Comparison of ENCODE assay signal across 19 cellular contexts in genomic region chr20:31863296-31864085, GRCh38. TPM values are rescaled to one million over a fixed set of nuclear protein-coding genes. Genes with fewer than 3 reads are reported as not detected.
DNase-seq lines count a peak whose midpoint lies in the region; TF ChIP-seq lines count a peak whose summit lies in the region.
"Had no signal": no experiment of that assay in that cellular context is flagged by ENCODE, and none has a peak within 500 bp of the region (broad histone marks: within the 10 kb centered on the region; RNA-seq: fewer than 3 reads in every experiment).

No MANE protein-coding gene starts in this region.

- intact Hi-C loops in activated CD4-positive, alpha-beta T cell treated with anti-CD3 and anti-CD28 coated beads, Interleukin-2, amount 10 ng/mL, durations not matched to agents 24 days and 14 days (cut with micrococcal nuclease): no loop called here
- intact Hi-C loops in posterior vena cava (cut with DNase I): no loop called here

- peak overlapping the region; percentile 6 for H3K27ac Mint-ChIP-seq in activated CD4-positive, alpha-beta T cell treated with anti-CD3 and anti-CD28 coated beads, Interleukin-2, amount 10 ng/mL, durations not matched to agents 24 days and 14 days
- peak overlapping the region; percentile 97 for H3K27ac Mint-ChIP-seq in glutamatergic neuron (ENCODE audit: unreplicated experiment)
- H3K27ac Mint-ChIP-seq: GM23338 had no signal

- H3K36me3 Mint-ChIP-seq in activated CD4-positive, alpha-beta T cell treated with anti-CD3 and anti-CD28 coated beads, Interleukin-2, amount 10 ng/mL, durations not matched to agents 24 days and 14 days (ENCODE audit: low read depth): no peaks in the 10 kb centered on the region
- no peaks in the 10 kb centered on the region for H3K36me3 Mint-ChIP-seq in glutamatergic neuron (ENCODE audit: unreplicated experiment)

- peaks cover 42% of the 10 kb centered on the region for H3K27me3 Mint-ChIP-seq in activated CD4-positive, alpha-beta T cell treated with anti-CD3 and anti-CD28 coated beads, Interleukin-2, amount 10 ng/mL, durations not matched to agents 24 days and 14 days
- peaks cover 25% of the 10 kb centered on the region for H3K27me3 Mint-ChIP-seq in glutamatergic neuron (ENCODE audit: unreplicated experiment)

- in situ Hi-C loops in KBM-7 (cut with MboI; ENCODE audit: low pct_unique_long_range_greater_than_20kb, low sequenced_read_pairs): no loop called here
- in situ Hi-C loops in G401 (cut with HindIII; ENCODE audit: low sequenced_read_pairs): no loop called here

- no peak for DNase-seq in activated CD4-positive, alpha-beta T cell treated with anti-CD3 and anti-CD28 coated beads, Interleukin-2, amount 10 ng/mL, durations not matched to agents 24 days and 14 days
- no peak for DNase-seq in activated CD4-positive, alpha-beta T cell treated with anti-CD3 and anti-CD28 coated beads, Interleukin-2, amount 50 U/mL, for 48 hours
- peak; percentile 51 for DNase-seq in KBM-7
- peak; percentile 15 for DNase-seq in glutamatergic neuron
- peak; percentile 38 for DNase-seq in posterior vena cava (ENCODE audit: low spot score)
- DNase-seq in NCI-H146 (lab: John Stamatoyannopoulos, UW): no peak
- no peak for DNase-seq in activated CD4-positive, alpha-beta T cell treated with anti-CD3 and anti-CD28 coated beads for 4 hours
- no peak for DNase-seq in G401 (ENCODE audit: low spot score)
- DNase-seq: AML-193, DMS 273 treated with DMSO at 0.1 percent for 48 hours, DND-41, MV-4-11, NCI-H1417 treated with DMSO at 0.1 percent for 48 hours, NCI-H2029, NCI-H345, NCI-H524 treated with DMSO at 0.1 percent for 48 hours, PC-3, SJCRH30 had no signal

- H3K9me3 Mint-ChIP-seq in activated CD4-positive, alpha-beta T cell treated with anti-CD3 and anti-CD28 coated beads, Interleukin-2, amount 10 ng/mL, durations not matched to agents 24 days and 14 days: no peaks in the 10 kb centered on the region
- H3K9me3 Mint-ChIP-seq in glutamatergic neuron (ENCODE audit: unreplicated experiment): peaks cover 24% of the 10 kb centered on the region

- no peak overlapping the region for H3K4me3 Mint-ChIP-seq in activated CD4-positive, alpha-beta T cell treated with anti-CD3 and anti-CD28 coated beads, Interleukin-2, amount 10 ng/mL, durations not matched to agents 24 days and 14 days
- peak overlapping the region; percentile 86 for H3K4me3 Mint-ChIP-seq in glutamatergic neuron (ENCODE audit: unreplicated experiment)

- no peak for TF ChIP-seq CTCF in glutamatergic neuron (IDR thresholded peaks at IDR 0.05; ENCODE audit: partially characterized antibody, unreplicated experiment)

- H3K4me1 Mint-ChIP-seq in activated CD4-positive, alpha-beta T cell treated with anti-CD3 and anti-CD28 coated beads, Interleukin-2, amount 10 ng/mL, durations not matched to agents 24 days and 14 days: peaks cover 8% of the 10 kb centered on the region
- H3K4me1 Mint-ChIP-seq in glutamatergic neuron (ENCODE audit: low read depth, unreplicated experiment): peaks cover 27% of the 10 kb centered on the region

RNA-seq across cellular contexts. Expression of gene DUSP15, which starts 6.8 kb away (rescaled TPM):
- total RNA-seq in activated CD4-positive, alpha-beta T cell treated with anti-CD3 and anti-CD28 coated beads, Interleukin-2, amount 10 ng/mL, durations not matched to agents 24 days and 14 days: not detected in 2 replicates
- 19.3 TPM for total RNA-seq in glutamatergic neuron (ENCODE audit: unreplicated experiment)
- 1 to 10 TPM in 1 of 2 donors, under 1 TPM in 1; 0.90 to 1.0 TPM for total RNA-seq in posterior vena cava
- 0.37 and 3.4 TPM in 2 replicates for total RNA-seq in G401 (2014; rRNA removed; shearing (Covaris generic))
- total RNA-seq: PC-3 had no signal

RNA-seq across cellular contexts. Expression of gene TTLL9, which starts 6.9 kb away (rescaled TPM):
- not detected in 2 replicates for total RNA-seq in activated CD4-positive, alpha-beta T cell treated with anti-CD3 and anti-CD28 coated beads, Interleukin-2, amount 10 ng/mL, durations not matched to agents 24 days and 14 days
- total RNA-seq in glutamatergic neuron (ENCODE audit: unreplicated experiment): 1.5 TPM
- under 1 TPM; 0.14 to 0.19 TPM for total RNA-seq in posterior vena cava
- 2.0 TPM in 1 of 2 replicates, not detected in the other for total RNA-seq in G401 (2014; rRNA removed; shearing (Covaris generic))
- total RNA-seq: GM23338, PC-3, SJCRH30 had no signal

RNA-seq across cellular contexts. Expression of gene FOXS1, which starts 18.1 kb away (rescaled TPM):
- not detected in 2 replicates for total RNA-seq in activated CD4-positive, alpha-beta T cell treated with anti-CD3 and anti-CD28 coated beads, Interleukin-2, amount 10 ng/mL, durations not matched to agents 24 days and 14 days
- not detected for total RNA-seq in glutamatergic neuron (ENCODE audit: unreplicated experiment)
- total RNA-seq in posterior vena cava: 1 to 10 TPM; 2.8 to 5.0 TPM
- 3.4 and 9.5 TPM in 2 replicates for total RNA-seq in G401 (2014; rRNA removed; shearing (Covaris generic))
- total RNA-seq: GM23338, PC-3 had no signal

RNA-seq across cellular contexts. Expression of gene MYLK2, which starts 44.3 kb away (rescaled TPM):
- total RNA-seq in activated CD4-positive, alpha-beta T cell treated with anti-CD3 and anti-CD28 coated beads, Interleukin-2, amount 10 ng/mL, durations not matched to agents 24 days and 14 days: 0.26 and 0.28 TPM in 2 replicates
- total RNA-seq in glutamatergic neuron (ENCODE audit: unreplicated experiment) (0.69 TPM), posterior vena cava (not detected)
- 0.44 TPM in 1 of 2 replicates, not detected in the other for total RNA-seq in G401 (2014; rRNA removed; shearing (Covaris generic))

Comparison
In these comparisons a context has a peak if more than half of its experiments do, and no peak if none do; other contexts are left out.
1. DNase-seq: peak in KBM-7 (single experiment), glutamatergic neuron (single experiment) and posterior vena cava (single experiment); none in activated CD4-positive, alpha-beta T cell treated with anti-CD3 and anti-CD28 coated beads, Interleukin-2, amount 10 ng/mL, durations not matched to agents 24 days and 14 days (single experiment), activated CD4-positive, alpha-beta T cell treated with anti-CD3 and anti-CD28 coated beads, Interleukin-2, amount 50 U/mL, for 48 hours (0 of 2), NCI-H146 (single experiment), activated CD4-positive, alpha-beta T cell treated with anti-CD3 and anti-CD28 coated beads for 4 hours (0 of 2) and G401 (single experiment).